In the genomic region with DNA sequence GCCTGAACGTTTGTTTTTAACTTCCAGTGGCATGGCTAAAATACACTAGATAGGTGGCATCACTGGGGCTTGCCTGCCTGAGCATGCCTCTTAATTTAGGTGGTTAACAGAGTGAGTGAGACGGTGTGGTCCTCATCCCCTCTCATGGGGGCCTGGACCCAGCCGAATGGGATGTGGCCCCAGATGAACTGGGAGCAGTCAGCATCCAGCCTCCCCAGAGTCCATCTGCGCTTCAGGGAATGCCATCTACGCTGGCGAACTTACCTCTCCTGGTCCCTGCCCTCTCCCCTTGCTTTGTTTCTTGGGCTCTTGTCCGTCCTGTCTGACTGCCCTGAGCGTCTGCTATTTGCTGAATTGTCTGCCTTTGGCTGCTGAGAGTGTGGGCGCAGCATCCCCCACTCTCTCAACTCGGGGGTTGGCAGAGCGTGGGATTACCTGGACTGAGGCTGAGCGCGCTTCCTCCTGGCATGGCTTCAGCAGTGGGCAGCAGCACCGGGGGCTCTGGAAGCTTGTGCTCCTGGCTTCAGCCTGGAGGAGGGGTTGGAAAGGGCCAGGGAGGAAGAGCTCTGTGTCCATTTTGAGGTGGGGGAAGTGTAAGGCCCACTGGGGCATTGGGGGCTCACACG, we compare ENCODE assay signal across 9 cellular contexts. TPM values are rescaled to one million over a fixed set of nuclear protein-coding genes. Genes with fewer than 3 reads are reported as not detected.
A peak's percentile ranks its signal among the peaks of the same experiment; 100 is the strongest.
DNase-seq lines count a peak whose midpoint lies in the region; ATAC-seq and TF ChIP-seq lines count a peak whose summit lies in the region.
"Had no signal": no experiment of that assay in that cellular context is flagged by ENCODE, and none has a peak within 500 bp of the region (broad histone marks: within the 10 kb centered on the region; RNA-seq: fewer than 3 reads in every experiment).

No MANE protein-coding gene starts in this region.

- H3K4me2 ChIP-seq in neural cell (ENCODE audit: low read length): no peak overlapping the region

- H3K27me3 Mint-ChIP-seq in HFFc6 (ENCODE audit: insufficient read depth): peaks cover 7% of the 10 kb centered on the region

- no peaks in the 10 kb centered on the region for H3K36me3 ChIP-seq in neural cell (ENCODE audit: insufficient read depth, low read length)
- H3K36me3 ChIP-seq: ovary had no signal

- no peaks in the 10 kb centered on the region for H3K9me3 ChIP-seq in neural cell (ENCODE audit: low read length)
- H3K9me3 ChIP-seq: ovary had no signal

- peak overlapping the region; percentile 25 for H3K4me3 ChIP-seq in neural cell (ENCODE audit: low read length)
- H3K4me3 ChIP-seq: ovary had no signal

- ATAC-seq in HG03196 (IDR thresholded peaks at IDR 0.05; ENCODE audit: unreplicated experiment): no peak
- ATAC-seq in GM18517 (IDR thresholded peaks at IDR 0.05; ENCODE audit: unreplicated experiment): no peak

- no peaks in the 10 kb centered on the region for H3K27me3 ChIP-seq in neural cell (ENCODE audit: insufficient read depth, low read depth, low read length)
- H3K27me3 ChIP-seq: ovary had no signal

- no peak overlapping the region for H2AFZ ChIP-seq in neural cell (ENCODE audit: low read depth, low read length)

- peak overlapping the region; percentile 91 for H3K4me3 Mint-ChIP-seq in HFFc6

- TF ChIP-seq EP300 in neural cell (conservative IDR thresholded peaks at IDR 0.05; ENCODE audit: poor library complexity, severe bottlenecking): no peak

- peaks cover 25% of the 10 kb centered on the region for H3K4me1 Mint-ChIP-seq in HFFc6 (ENCODE audit: low read depth)

- no peaks in the 10 kb centered on the region for H3F3A ChIP-seq in neural cell (ENCODE audit: insufficient read depth, low read length, poor library complexity, severe bottlenecking)

- H3K9me2 ChIP-seq in neural cell (ENCODE audit: insufficient read depth, low read length): no peaks in the 10 kb centered on the region

- no peaks in the 10 kb centered on the region for H3K9me3 Mint-ChIP-seq in HFFc6

- peaks cover 4% of the 10 kb centered on the region for H4K20me1 ChIP-seq in neural cell (ENCODE audit: insufficient read depth)

- H3K27ac ChIP-seq in 22Rv1 (peak overlapping the region; percentile 99), cingulate gyrus (ENCODE audit: low read depth, low read length) (peak overlapping the region; percentile 72), neural cell (ENCODE audit: low read length) (no peak overlapping the region)
- H3K27ac ChIP-seq: ovary had no signal

- H3K36me3 Mint-ChIP-seq in HFFc6 (ENCODE audit: low read depth): peaks cover 12% of the 10 kb centered on the region

- no peak for DNase-seq in HFFc6
- no peak for DNase-seq in NCI-H524 (lab: John Stamatoyannopoulos, UW)
- no peak for DNase-seq in NCI-H1694 (lab: John Stamatoyannopoulos, UW)

- no peak overlapping the region for H3K9ac ChIP-seq in neural cell (ENCODE audit: low read length)

- no peak for TF ChIP-seq CTCF in 22Rv1 (IDR thresholded peaks at IDR 0.05)
- no peak for TF ChIP-seq CTCF in HFFc6 (IDR thresholded peaks at IDR 0.05)
- TF ChIP-seq CTCF in neural cell (IDR thresholded peaks at IDR 0.05; ENCODE audit: poor library complexity, severe bottlenecking): no peak

- no peak overlapping the region for H3K27ac Mint-ChIP-seq in HFFc6

- H3K79me2 ChIP-seq in neural cell (replicated peaks; ENCODE audit: insufficient read depth, low read length): peaks cover 29% of the 10 kb centered on the region

- TF ChIP-seq RAD21 in neural cell (conservative IDR thresholded peaks at IDR 0.05): no peak

TF ChIP-seq in neural cell, 6 proteins besides CTCF, POLR2A, EP300 and RAD21:
- TF ChIP-seq POLR2AphosphoS5 (IDR thresholded peaks at IDR 0.05) (no peak), EZH2 (IDR thresholded peaks at IDR 0.05; ENCODE audit: borderline replicate concordance, insufficient read depth, low read length, poor library complexity, severe bottlenecking) (no peak), SMC3 (conservative IDR thresholded peaks at IDR 0.05; ENCODE audit: poor library complexity) (no peak), TAF1 (IDR thresholded peaks at IDR 0.05; ENCODE audit: low read depth) (no peak), MXI1 (conservative IDR thresholded peaks at IDR 0.05; ENCODE audit: poor library complexity, severe bottlenecking) (no peak)
- TF ChIP-seq, protein P1, sequence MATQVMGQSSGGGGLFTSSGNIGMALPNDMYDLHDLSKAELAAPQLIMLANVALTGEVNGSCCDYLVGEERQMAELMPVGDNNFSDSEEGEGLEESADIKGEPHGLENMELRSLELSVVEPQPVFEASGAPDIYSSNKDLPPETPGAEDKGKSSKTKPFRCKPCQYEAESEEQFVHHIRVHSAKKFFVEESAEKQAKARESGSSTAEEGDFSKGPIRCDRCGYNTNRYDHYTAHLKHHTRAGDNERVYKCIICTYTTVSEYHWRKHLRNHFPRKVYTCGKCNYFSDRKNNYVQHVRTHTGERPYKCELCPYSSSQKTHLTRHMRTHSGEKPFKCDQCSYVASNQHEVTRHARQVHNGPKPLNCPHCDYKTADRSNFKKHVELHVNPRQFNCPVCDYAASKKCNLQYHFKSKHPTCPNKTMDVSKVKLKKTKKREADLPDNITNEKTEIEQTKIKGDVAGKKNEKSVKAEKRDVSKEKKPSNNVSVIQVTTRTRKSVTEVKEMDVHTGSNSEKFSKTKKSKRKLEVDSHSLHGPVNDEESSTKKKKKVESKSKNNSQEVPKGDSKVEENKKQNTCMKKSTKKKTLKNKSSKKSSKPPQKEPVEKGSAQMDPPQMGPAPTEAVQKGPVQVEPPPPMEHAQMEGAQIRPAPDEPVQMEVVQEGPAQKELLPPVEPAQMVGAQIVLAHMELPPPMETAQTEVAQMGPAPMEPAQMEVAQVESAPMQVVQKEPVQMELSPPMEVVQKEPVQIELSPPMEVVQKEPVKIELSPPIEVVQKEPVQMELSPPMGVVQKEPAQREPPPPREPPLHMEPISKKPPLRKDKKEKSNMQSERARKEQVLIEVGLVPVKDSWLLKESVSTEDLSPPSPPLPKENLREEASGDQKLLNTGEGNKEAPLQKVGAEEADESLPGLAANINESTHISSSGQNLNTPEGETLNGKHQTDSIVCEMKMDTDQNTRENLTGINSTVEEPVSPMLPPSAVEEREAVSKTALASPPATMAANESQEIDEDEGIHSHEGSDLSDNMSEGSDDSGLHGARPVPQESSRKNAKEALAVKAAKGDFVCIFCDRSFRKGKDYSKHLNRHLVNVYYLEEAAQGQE (IDR thresholded peaks at IDR 0.05; ENCODE audit: borderline replicate concordance): no peak

RNA-seq across cellular contexts. Expression of gene RAB40C, which starts 2.1 kb away (rescaled TPM):
- 10 to 100 TPM; 11.3 to 14.8 (median 12.2) TPM for total RNA-seq in HFFc6 (2021; fragmentation: NEBNext Ultra II Directional; extraction: Animal tissue kit (Norgen Biotek cat#: 25700))
- 40.7 and 44.5 TPM in 2 replicates for polyA plus RNA-seq in neural cell
- polyA minus RNA-seq in neural cell: 24.3 and 35.5 TPM in 2 replicates

RNA-seq across cellular contexts. Expression of gene PIGQ, which starts 22.2 kb away (rescaled TPM):
- total RNA-seq in HFFc6 (2021; fragmentation: NEBNext Ultra II Directional; extraction: Animal tissue kit (Norgen Biotek cat#: 25700)): 10 to 100 TPM; 30.4 to 39.5 (median 35.4) TPM
- 69.2 and 78.8 TPM in 2 replicates for polyA plus RNA-seq in neural cell
- polyA minus RNA-seq in neural cell: 29.6 and 39.7 TPM in 2 replicates

RNA-seq across cellular contexts. Expression of gene NHLRC4, which starts 25.2 kb away (rescaled TPM):
- under 1 TPM in 5 of 6 experiments, not detected in 1; 0.24 to 0.58 (median 0.28) TPM for total RNA-seq in HFFc6 (2021; fragmentation: NEBNext Ultra II Directional; extraction: Animal tissue kit (Norgen Biotek cat#: 25700))
- polyA plus RNA-seq in neural cell: not detected in 2 replicates
- not detected in 2 replicates for polyA minus RNA-seq in neural cell

RNA-seq across cellular contexts. Expression of gene PRR35, which starts 31.8 kb away (rescaled TPM):
- total RNA-seq in HFFc6 (2021; fragmentation: NEBNext Ultra II Directional; extraction: Animal tissue kit (Norgen Biotek cat#: 25700)): not detected
- polyA plus RNA-seq in neural cell: not detected in 2 replicates
- polyA minus RNA-seq in neural cell: not detected in 2 replicates
- total RNA-seq: ovary had no signal
- polyA plus RNA-seq: ovary had no signal

RNA-seq across cellular contexts. Expression of gene WFIKKN1, which starts 38.8 kb away (rescaled TPM):
- under 1 TPM in 2 of 6 experiments, not detected in 4; 0.02 to 0.14 TPM for total RNA-seq in HFFc6 (2021; fragmentation: NEBNext Ultra II Directional; extraction: Animal tissue kit (Norgen Biotek cat#: 25700))
- 0.43 and 1.1 TPM in 2 replicates for polyA plus RNA-seq in neural cell
- polyA minus RNA-seq in neural cell: 0.81 and 1.2 TPM in 2 replicates
